In the genomic region with DNA sequence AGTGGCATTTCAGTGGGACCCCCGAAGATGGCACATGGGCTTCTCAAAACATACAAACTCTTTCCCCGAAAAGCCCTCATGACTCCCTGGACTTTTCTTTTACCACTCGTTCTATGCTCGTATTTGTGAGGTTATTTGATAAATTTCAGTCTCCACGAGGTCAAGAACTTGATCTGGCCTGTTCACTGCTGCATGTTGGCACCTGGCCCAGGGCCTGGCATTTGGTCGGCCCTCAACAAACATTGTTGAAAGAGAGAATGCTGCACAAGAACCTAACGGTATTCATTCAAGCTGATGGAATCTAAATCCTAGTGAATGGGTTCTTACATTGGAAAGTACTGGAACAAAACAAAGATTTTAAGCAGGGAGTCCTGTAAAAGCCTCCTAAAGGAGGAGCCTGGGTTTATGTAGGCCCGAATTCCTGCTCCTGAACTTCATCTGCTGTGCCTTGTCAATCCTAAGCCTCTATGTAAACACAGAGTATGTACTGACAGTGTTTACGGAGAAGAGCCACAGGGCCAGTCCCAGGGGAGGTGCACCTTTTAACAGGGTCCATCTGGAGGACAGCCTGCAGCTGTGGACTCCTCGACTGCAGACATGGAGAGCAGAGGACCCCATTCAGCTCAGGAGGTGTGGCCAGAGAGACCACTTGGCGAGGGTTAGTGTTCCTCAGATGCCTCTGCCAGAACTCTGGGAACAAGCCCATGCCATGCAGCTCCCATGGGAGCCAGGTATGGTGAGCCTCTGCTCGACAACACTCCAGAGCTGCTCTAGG, we compare ENCODE assay signal across 18 cellular contexts. TPM values are rescaled to one million over a fixed set of nuclear protein-coding genes. Genes with fewer than 3 reads are reported as not detected.
DNase-seq lines count a peak whose midpoint lies in the region; FAIRE-seq and TF ChIP-seq lines count a peak whose summit lies in the region.
"Had no signal": no experiment of that assay in that cellular context is flagged by ENCODE, and none has a peak within 500 bp of the region (broad histone marks: within the 10 kb centered on the region; RNA-seq: fewer than 3 reads in every experiment).

No MANE protein-coding gene starts in this region.

- intact Hi-C loops in stomach (cut with DNase I; ENCODE audit: low total_unique reads) (no loop called here), head of caudate nucleus (cut with DNase I) (no loop called here)

- no peak for FAIRE-seq in GM12892 (lab: Jason Lieb, UNC)
- FAIRE-seq: GM19239 had no signal

- no peaks in the 10 kb centered on the region for H3K9me3 ChIP-seq in stomach
- H3K9me3 ChIP-seq: MG63, tibial artery had no signal

- H3K27ac Mint-ChIP-seq in activated naive CD8-positive, alpha-beta T cell treated with anti-CD3 and anti-CD28 coated beads for 36 hours: no peak overlapping the region
- H3K27ac Mint-ChIP-seq: dendritic cell treated with granulocyte-macrophage colony-stimulating factor and Interleukin-4, amounts not matched to agents 40 ng/mL and 50 ng/mL, for 4 days; immature natural killer cell had no signal

- no peaks in the 10 kb centered on the region for H3K27me3 Mint-ChIP-seq in activated naive CD8-positive, alpha-beta T cell treated with anti-CD3 and anti-CD28 coated beads for 36 hours

- no peaks in the 10 kb centered on the region for H3K4me1 Mint-ChIP-seq in activated naive CD8-positive, alpha-beta T cell treated with anti-CD3 and anti-CD28 coated beads for 36 hours
- H3K4me1 Mint-ChIP-seq: immature natural killer cell had no signal

- H3K4me3 Mint-ChIP-seq in activated naive CD8-positive, alpha-beta T cell treated with anti-CD3 and anti-CD28 coated beads for 36 hours: no peak overlapping the region
- H3K4me3 Mint-ChIP-seq: dendritic cell treated with granulocyte-macrophage colony-stimulating factor and Interleukin-4, amounts not matched to agents 40 ng/mL and 50 ng/mL, for 4 days; immature natural killer cell had no signal

- H3K9me3 Mint-ChIP-seq in activated naive CD8-positive, alpha-beta T cell treated with anti-CD3 and anti-CD28 coated beads for 36 hours: peaks cover 2% of the 10 kb centered on the region
- H3K9me3 Mint-ChIP-seq: immature natural killer cell had no signal

- H3K4me1 ChIP-seq in stomach: peaks cover 0 to 15% (median 9%) of the 10 kb centered on the region in 4 donors
- H3K4me1 ChIP-seq: tibial artery had no signal

- peak; percentile 41 for DNase-seq in NCI-H1694 treated with DMSO at 0.1 percent for 48 hours (lab: John Stamatoyannopoulos, UW)
- DNase-seq in NCI-H1694 (lab: John Stamatoyannopoulos, UW): no peak
- DNase-seq in NCI-H69 (lab: John Stamatoyannopoulos, UW): peak; percentile 34
- peak; percentile 52 for DNase-seq in left kidney (ENCODE audit: low read depth, low spot score)
- DNase-seq in stomach: peak; percentile 46
- DNase-seq in GM12892 (ENCODE audit: insufficient read length): no peak
- no peak for DNase-seq in head of caudate nucleus
- no peak for DNase-seq in activated naive CD8-positive, alpha-beta T cell treated with anti-CD3 and anti-CD28 coated beads for 36 hours
- DNase-seq: activated CD4-positive, CD25-positive, alpha-beta regulatory T cell treated with anti-CD3 and anti-CD28 coated beads, Interleukin-2, amount 50 U/mL, for 72 hours; activated T-cell treated with anti-CD3 and anti-CD28 coated beads, Interleukin-2, amount 50 U/mL, for 1 hour; immature natural killer cell; MG63; NK-92 treated with Interleukin-12 subunit alpha and Interleukin-12 subunit beta, amount 100 ng/mL, for 24 hours; tibial artery had no signal

- H3K36me3 ChIP-seq in stomach: no peaks in the 10 kb centered on the region
- H3K36me3 ChIP-seq: MG63, tibial artery had no signal

- TF ChIP-seq POLR2A in stomach (IDR thresholded peaks at IDR 0.05): no peak
- no peak for TF ChIP-seq POLR2A in GM12892 (IDR thresholded peaks at IDR 0.05; ENCODE audit: low read depth, low read length)

- H3K27ac ChIP-seq in stomach: no peak overlapping the region
- H3K27ac ChIP-seq: skin epidermis, tibial artery had no signal

- H3K27me3 ChIP-seq in stomach: no peaks in the 10 kb centered on the region
- H3K27me3 ChIP-seq: MG63, tibial artery had no signal

- no peak for TF ChIP-seq CTCF in stomach (IDR thresholded peaks at IDR 0.05)

- H3K36me3 Mint-ChIP-seq in activated naive CD8-positive, alpha-beta T cell treated with anti-CD3 and anti-CD28 coated beads for 36 hours: no peaks in the 10 kb centered on the region

- WGBS in stomach, 5 donors: 26 to 44% (median 36%) methylated on average over 10 to 12 of the region's 12 CpGs

- TF ChIP-seq EP300 in stomach (IDR thresholded peaks at IDR 0.05): no peak

- H3K4me3 ChIP-seq in stomach: no peak overlapping the region
- H3K4me3 ChIP-seq: MG63, skin epidermis, tibial artery had no signal

RNA-seq across cellular contexts. Expression of a gene that starts 46.9 kb away (rescaled TPM):
- 10 to 100 TPM in 1 of 5 donors, 1 to 10 TPM in 1, not detected in 3; 2.2 to 10.1 TPM for total RNA-seq in stomach
- polyA plus RNA-seq in stomach: under 1 TPM in 2 of 3 donors, not detected in 1; 0.13 to 0.25 TPM
- not detected for polyA plus RNA-seq in GM12892 (2012; ENCODE audit: missing spikeins)
- under 1 TPM; 0.41 to 0.48 TPM for total RNA-seq in activated naive CD8-positive, alpha-beta T cell treated with anti-CD3 and anti-CD28 coated beads for 36 hours
- total RNA-seq: A673 had no signal
- polyA plus RNA-seq: immature natural killer cell had no signal

Comparison
In these comparisons a context has a peak if more than half of its experiments do, and no peak if none do; other contexts are left out.
1. DNase-seq: peak in NCI-H1694 treated with DMSO at 0.1 percent for 48 hours (single experiment), NCI-H69 (single experiment), left kidney (single experiment) and stomach (single experiment); none in NCI-H1694 (single experiment), GM12892 (single experiment), head of caudate nucleus (0 of 42) and activated naive CD8-positive, alpha-beta T cell treated with anti-CD3 and anti-CD28 coated beads for 36 hours (single experiment).